32 cellular contexts compared by ENCODE assay signal in the genomic region with DNA sequence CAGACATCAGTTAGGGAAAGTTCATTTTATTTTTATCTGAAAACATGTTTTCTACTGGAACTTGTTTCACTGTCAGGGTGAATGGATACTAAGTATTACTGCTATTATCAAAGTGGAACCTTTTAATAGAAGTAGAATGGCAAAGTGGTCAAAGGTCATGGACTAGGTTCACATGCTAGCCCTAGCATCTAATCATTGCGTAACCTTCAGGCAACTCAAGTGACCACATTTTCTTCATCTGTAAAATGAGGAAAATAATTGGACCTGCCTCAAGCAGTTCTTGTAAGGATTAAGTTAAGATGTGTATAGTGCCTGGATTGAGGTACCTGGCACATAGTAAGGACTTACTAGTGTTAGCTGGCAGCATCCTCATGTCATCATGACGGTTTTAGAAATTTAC.
"Had no signal": no experiment of that assay in that cellular context is flagged by ENCODE, and none has a peak within 500 bp of the region (broad histone marks: within the 10 kb centered on the region; RNA-seq: fewer than 3 reads in every experiment).

No MANE protein-coding gene starts in this region.

- DNase-seq: activated CD4-positive, alpha-beta memory T cell treated with anti-CD3 and anti-CD28 coated beads, Interleukin-2, amount 10 ng/mL, durations not matched to agents 7 days and 5 days; activated CD4-positive, alpha-beta T cell treated with anti-CD3 and anti-CD28 coated beads for 1 hour; activated CD4-positive, alpha-beta T cell treated with anti-CD3 and anti-CD28 coated beads for 4 hours; activated CD4-positive, alpha-beta T cell treated with anti-CD3 and anti-CD28 coated beads, Interleukin-2, amount 10 ng/mL, durations not matched to agents 7 days and 5 days; activated CD4-positive, alpha-beta T cell treated with anti-CD3 and anti-CD28 coated beads, Interleukin-2, amount 50 U/mL, for 4 hours; activated CD8-positive, alpha-beta memory T cell treated with anti-CD3 and anti-CD28 coated beads, Interleukin-2, amount 50 U/mL, for 48 hours; activated effector memory CD4-positive, alpha-beta T cell treated with Interleukin-2 at 50 U/mL for 16 hours; activated gamma-delta T cell treated with Interleukin-2 at 50 U/mL for 16 hours; activated naive CD4-positive, alpha-beta T cell treated with anti-CD3 and anti-CD28 coated beads, Interleukin-2, amount 50 U/mL, for 16 hours; activated naive CD4-positive, alpha-beta T cell treated with Interleukin-2 at 50 U/mL for 16 hours; activated T-cell treated with anti-CD3 and anti-CD28 coated beads for 4 hours; activated T-cell treated with anti-CD3 and anti-CD28 coated beads, Interleukin-2, amount 50 U/mL, for 4 hours; adrenal gland; amygdala; aorta; body of pancreas; caudate nucleus; effector CD8-positive, alpha-beta T cell; esophagus squamous epithelium; foreskin melanocyte; heart right ventricle; T-helper 2 cell had no signal

- ATAC-seq: activated T-cell treated with anti-CD3 and anti-CD28 coated beads, Interleukin-2, amount 50 U/mL, for 4 hours; activated T-helper 17 cell treated with anti-CD3 and anti-CD28 coated beads, Interleukin-2, amount 50 U/mL, for 72 hours; body of pancreas; gastroesophageal sphincter; heart right ventricle; WTC11 had no signal

- H3K27ac ChIP-seq: adrenal gland, body of pancreas, epithelial cell of prostate, esophagus squamous epithelium, gastroesophageal sphincter, heart right ventricle, hepatocyte, VCaP had no signal

- H3K4me3 ChIP-seq: adrenal gland, body of pancreas, esophagus squamous epithelium, gastroesophageal sphincter, heart right ventricle, hepatocyte had no signal

- H3K4me3 Mint-ChIP-seq: activated CD4-positive, alpha-beta memory T cell treated with anti-CD3 and anti-CD28 coated beads, Interleukin-2, amount 10 ng/mL, durations not matched to agents 7 days and 5 days; activated CD4-positive, alpha-beta T cell treated with anti-CD3 and anti-CD28 coated beads, Interleukin-2, amount 10 ng/mL, durations not matched to agents 7 days and 5 days; activated naive CD8-positive, alpha-beta T cell; activated T-cell treated with anti-CD3 and anti-CD28 coated beads, Interleukin-2, amount 50 U/mL, for 4 hours; activated T-helper 17 cell treated with anti-CD3 and anti-CD28 coated beads, Interleukin-2, amount 50 U/mL, for 72 hours; WTC11 had no signal

- FAIRE-seq: colon, endometrium, endothelial cell of umbilical vein had no signal

- H3K4me2 ChIP-seq: hepatocyte had no signal

- H3K27me3 Mint-ChIP-seq: activated CD4-positive, alpha-beta memory T cell treated with anti-CD3 and anti-CD28 coated beads, Interleukin-2, amount 10 ng/mL, durations not matched to agents 7 days and 5 days; activated CD4-positive, alpha-beta T cell treated with anti-CD3 and anti-CD28 coated beads, Interleukin-2, amount 10 ng/mL, durations not matched to agents 7 days and 5 days; activated naive CD8-positive, alpha-beta T cell; activated T-helper 17 cell treated with anti-CD3 and anti-CD28 coated beads, Interleukin-2, amount 50 U/mL, for 72 hours had no signal

- H3K27ac Mint-ChIP-seq: activated CD4-positive, alpha-beta memory T cell treated with anti-CD3 and anti-CD28 coated beads, Interleukin-2, amount 10 ng/mL, durations not matched to agents 7 days and 5 days; activated CD4-positive, alpha-beta T cell treated with anti-CD3 and anti-CD28 coated beads, Interleukin-2, amount 10 ng/mL, durations not matched to agents 7 days and 5 days; activated naive CD8-positive, alpha-beta T cell; activated T-helper 17 cell treated with anti-CD3 and anti-CD28 coated beads, Interleukin-2, amount 50 U/mL, for 72 hours; WTC11 had no signal

- H3K4me1 Mint-ChIP-seq: activated T-helper 17 cell treated with anti-CD3 and anti-CD28 coated beads, Interleukin-2, amount 50 U/mL, for 72 hours; WTC11 had no signal

- H3K27me3 ChIP-seq: adrenal gland, body of pancreas, esophagus squamous epithelium, gastroesophageal sphincter, heart right ventricle, hepatocyte had no signal

- H2AFZ ChIP-seq: hepatocyte had no signal
